Comparison of ENCODE assay signal across 1 cellular context in the genomic region with DNA sequence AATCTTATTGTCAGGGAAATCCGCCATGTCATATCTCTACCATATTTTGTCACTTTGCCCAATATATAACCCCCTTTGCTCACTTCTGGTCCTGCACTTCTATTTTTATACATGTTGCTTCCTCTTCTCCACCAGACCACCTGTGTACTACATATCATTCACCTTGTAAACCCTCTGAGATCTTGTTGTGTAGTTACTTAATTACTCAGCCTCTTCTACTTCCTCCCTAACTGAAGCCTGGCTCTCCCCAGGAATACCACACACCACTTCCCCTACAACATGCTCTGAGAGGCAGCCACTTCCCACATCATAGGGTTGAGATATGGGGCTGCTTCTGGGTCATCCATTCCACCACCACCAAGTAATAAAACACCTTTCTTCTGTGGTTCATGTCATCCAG.
A peak's percentile ranks its signal among the peaks of the same experiment; 100 is the strongest.
TF ChIP-seq lines count a peak whose summit lies in the region.

No MANE protein-coding gene starts in this region.

TF ChIP-seq in GM12878, 131 proteins besides CTCF, POLR2A, EP300 and RAD21 (continued from another document and continues in another):
- TF ChIP-seq ZZZ3 (IDR thresholded peaks at IDR 0.05; ENCODE audit: control insufficient read depth, insufficient read length, low read depth) (no peak), CHD4 (IDR thresholded peaks at IDR 0.05) (no peak), PML (IDR thresholded peaks at IDR 0.05; ENCODE audit: low read length) (peak; percentile 49; the same call in 1 of the 2 replicates), SREBF1 (IDR thresholded peaks at IDR 0.05; ENCODE audit: low read length) (no peak), MEF2B (IDR thresholded peaks at IDR 0.05; ENCODE audit: partially characterized antibody, poor library complexity, severe bottlenecking) (peak; percentile 49), WRNIP1 (IDR thresholded peaks at IDR 0.05; ENCODE audit: borderline replicate concordance, low read depth, low read length) (no peak), RCOR1 (conservative IDR thresholded peaks at IDR 0.05; ENCODE audit: low read depth, low read length) (no peak), E4F1 (IDR thresholded peaks at IDR 0.05; ENCODE audit: borderline replicate concordance, partially characterized antibody) (no peak), RAD51 (IDR thresholded peaks at IDR 0.05) (no peak), PBX3 (IDR thresholded peaks at IDR 0.05; ENCODE audit: insufficient replicate concordance, low read depth, low read length) (no peak), CREM (IDR thresholded peaks at IDR 0.05; ENCODE audit: low read depth) (peak; percentile 50; the same call in 1 of the 2 replicates), BRCA1 (IDR thresholded peaks at IDR 0.05; ENCODE audit: low read depth, low read length) (no peak), CHD2 (IDR thresholded peaks at IDR 0.05; ENCODE audit: borderline replicate concordance, low read depth, low read length) (no peak), ASH2L (IDR thresholded peaks at IDR 0.05; ENCODE audit: borderline replicate concordance, low read depth) (no peak), LARP7 (IDR thresholded peaks at IDR 0.05) (no peak), SPI1 (IDR thresholded peaks at IDR 0.05; ENCODE audit: borderline replicate concordance, insufficient read depth, low read depth, low read length) (peak; percentile 86), KDM1A (IDR thresholded peaks at IDR 0.05; ENCODE audit: borderline replicate concordance) (no peak), NFYA (IDR thresholded peaks at IDR 0.05; ENCODE audit: borderline replicate concordance, low read depth, low read length) (no peak), SMAD5 (IDR thresholded peaks at IDR 0.05; ENCODE audit: low read depth) (no peak), ZNF384 (IDR thresholded peaks at IDR 0.05; ENCODE audit: borderline replicate concordance, low read depth, low read length) (no peak), YY1 (IDR thresholded peaks at IDR 0.05; ENCODE audit: low read depth, low read length) (no peak), ESRRA (IDR thresholded peaks at IDR 0.05; ENCODE audit: low read length) (no peak), SIN3A (IDR thresholded peaks at IDR 0.05; ENCODE audit: low read depth, low read length) (no peak), IKZF1 (conservative IDR thresholded peaks at IDR 0.05) (peak; percentile 75), JUNB (IDR thresholded peaks at IDR 0.05) (peak; percentile 70), FOXK2 (IDR thresholded peaks at IDR 0.05) (no peak), MTA2 (IDR thresholded peaks at IDR 0.05; ENCODE audit: low read depth) (no peak; the same call in 1 of the 2 replicates), BACH1 (IDR thresholded peaks at IDR 0.05; ENCODE audit: borderline replicate concordance) (no peak), RELA (IDR thresholded peaks at IDR 0.05; ENCODE audit: borderline replicate concordance, partially characterized antibody) (no peak), E2F8 (IDR thresholded peaks at IDR 0.05; ENCODE audit: low read depth, partially characterized antibody) (no peak), HDAC6 (IDR thresholded peaks at IDR 0.05; ENCODE audit: unreplicated experiment) (no peak), HCFC1 (IDR thresholded peaks at IDR 0.05; ENCODE audit: low read length) (no peak), FOXM1 (IDR thresholded peaks at IDR 0.05; ENCODE audit: low read depth, low read length) (peak; percentile 70), SMAD1 (IDR thresholded peaks at IDR 0.05; ENCODE audit: low read depth, partially characterized antibody) (no peak), JUND (IDR thresholded peaks at IDR 0.05; ENCODE audit: low read depth, low read length) (no peak), SIX5 (IDR thresholded peaks at IDR 0.05; ENCODE audit: low read depth, low read length, severe bottlenecking) (no peak), TAF1 (IDR thresholded peaks at IDR 0.05; ENCODE audit: borderline replicate concordance, low read depth, low read length) (no peak), ELK1 (IDR thresholded peaks at IDR 0.05; ENCODE audit: low read depth, low read length) (no peak), ATF2 (IDR thresholded peaks at IDR 0.05; ENCODE audit: low read length) (peak; percentile 82)
- TF ChIP-seq, protein P1, sequence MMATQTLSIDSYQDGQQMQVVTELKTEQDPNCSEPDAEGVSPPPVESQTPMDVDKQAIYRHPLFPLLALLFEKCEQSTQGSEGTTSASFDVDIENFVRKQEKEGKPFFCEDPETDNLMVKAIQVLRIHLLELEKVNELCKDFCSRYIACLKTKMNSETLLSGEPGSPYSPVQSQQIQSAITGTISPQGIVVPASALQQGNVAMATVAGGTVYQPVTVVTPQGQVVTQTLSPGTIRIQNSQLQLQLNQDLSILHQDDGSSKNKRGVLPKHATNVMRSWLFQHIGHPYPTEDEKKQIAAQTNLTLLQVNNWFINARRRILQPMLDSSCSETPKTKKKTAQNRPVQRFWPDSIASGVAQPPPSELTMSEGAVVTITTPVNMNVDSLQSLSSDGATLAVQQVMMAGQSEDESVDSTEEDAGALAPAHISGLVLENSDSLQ (IDR thresholded peaks at IDR 0.05) = no peak
- TF ChIP-seq, protein P2, sequence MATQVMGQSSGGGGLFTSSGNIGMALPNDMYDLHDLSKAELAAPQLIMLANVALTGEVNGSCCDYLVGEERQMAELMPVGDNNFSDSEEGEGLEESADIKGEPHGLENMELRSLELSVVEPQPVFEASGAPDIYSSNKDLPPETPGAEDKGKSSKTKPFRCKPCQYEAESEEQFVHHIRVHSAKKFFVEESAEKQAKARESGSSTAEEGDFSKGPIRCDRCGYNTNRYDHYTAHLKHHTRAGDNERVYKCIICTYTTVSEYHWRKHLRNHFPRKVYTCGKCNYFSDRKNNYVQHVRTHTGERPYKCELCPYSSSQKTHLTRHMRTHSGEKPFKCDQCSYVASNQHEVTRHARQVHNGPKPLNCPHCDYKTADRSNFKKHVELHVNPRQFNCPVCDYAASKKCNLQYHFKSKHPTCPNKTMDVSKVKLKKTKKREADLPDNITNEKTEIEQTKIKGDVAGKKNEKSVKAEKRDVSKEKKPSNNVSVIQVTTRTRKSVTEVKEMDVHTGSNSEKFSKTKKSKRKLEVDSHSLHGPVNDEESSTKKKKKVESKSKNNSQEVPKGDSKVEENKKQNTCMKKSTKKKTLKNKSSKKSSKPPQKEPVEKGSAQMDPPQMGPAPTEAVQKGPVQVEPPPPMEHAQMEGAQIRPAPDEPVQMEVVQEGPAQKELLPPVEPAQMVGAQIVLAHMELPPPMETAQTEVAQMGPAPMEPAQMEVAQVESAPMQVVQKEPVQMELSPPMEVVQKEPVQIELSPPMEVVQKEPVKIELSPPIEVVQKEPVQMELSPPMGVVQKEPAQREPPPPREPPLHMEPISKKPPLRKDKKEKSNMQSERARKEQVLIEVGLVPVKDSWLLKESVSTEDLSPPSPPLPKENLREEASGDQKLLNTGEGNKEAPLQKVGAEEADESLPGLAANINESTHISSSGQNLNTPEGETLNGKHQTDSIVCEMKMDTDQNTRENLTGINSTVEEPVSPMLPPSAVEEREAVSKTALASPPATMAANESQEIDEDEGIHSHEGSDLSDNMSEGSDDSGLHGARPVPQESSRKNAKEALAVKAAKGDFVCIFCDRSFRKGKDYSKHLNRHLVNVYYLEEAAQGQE (IDR thresholded peaks at IDR 0.05; ENCODE audit: low read depth, low read length) = no peak
- TF ChIP-seq, protein P3, sequence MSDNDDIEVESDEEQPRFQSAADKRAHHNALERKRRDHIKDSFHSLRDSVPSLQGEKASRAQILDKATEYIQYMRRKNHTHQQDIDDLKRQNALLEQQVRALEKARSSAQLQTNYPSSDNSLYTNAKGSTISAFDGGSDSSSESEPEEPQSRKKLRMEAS (IDR thresholded peaks at IDR 0.05; ENCODE audit: low read depth, low read length) = no peak
- TF ChIP-seq, protein P4, sequence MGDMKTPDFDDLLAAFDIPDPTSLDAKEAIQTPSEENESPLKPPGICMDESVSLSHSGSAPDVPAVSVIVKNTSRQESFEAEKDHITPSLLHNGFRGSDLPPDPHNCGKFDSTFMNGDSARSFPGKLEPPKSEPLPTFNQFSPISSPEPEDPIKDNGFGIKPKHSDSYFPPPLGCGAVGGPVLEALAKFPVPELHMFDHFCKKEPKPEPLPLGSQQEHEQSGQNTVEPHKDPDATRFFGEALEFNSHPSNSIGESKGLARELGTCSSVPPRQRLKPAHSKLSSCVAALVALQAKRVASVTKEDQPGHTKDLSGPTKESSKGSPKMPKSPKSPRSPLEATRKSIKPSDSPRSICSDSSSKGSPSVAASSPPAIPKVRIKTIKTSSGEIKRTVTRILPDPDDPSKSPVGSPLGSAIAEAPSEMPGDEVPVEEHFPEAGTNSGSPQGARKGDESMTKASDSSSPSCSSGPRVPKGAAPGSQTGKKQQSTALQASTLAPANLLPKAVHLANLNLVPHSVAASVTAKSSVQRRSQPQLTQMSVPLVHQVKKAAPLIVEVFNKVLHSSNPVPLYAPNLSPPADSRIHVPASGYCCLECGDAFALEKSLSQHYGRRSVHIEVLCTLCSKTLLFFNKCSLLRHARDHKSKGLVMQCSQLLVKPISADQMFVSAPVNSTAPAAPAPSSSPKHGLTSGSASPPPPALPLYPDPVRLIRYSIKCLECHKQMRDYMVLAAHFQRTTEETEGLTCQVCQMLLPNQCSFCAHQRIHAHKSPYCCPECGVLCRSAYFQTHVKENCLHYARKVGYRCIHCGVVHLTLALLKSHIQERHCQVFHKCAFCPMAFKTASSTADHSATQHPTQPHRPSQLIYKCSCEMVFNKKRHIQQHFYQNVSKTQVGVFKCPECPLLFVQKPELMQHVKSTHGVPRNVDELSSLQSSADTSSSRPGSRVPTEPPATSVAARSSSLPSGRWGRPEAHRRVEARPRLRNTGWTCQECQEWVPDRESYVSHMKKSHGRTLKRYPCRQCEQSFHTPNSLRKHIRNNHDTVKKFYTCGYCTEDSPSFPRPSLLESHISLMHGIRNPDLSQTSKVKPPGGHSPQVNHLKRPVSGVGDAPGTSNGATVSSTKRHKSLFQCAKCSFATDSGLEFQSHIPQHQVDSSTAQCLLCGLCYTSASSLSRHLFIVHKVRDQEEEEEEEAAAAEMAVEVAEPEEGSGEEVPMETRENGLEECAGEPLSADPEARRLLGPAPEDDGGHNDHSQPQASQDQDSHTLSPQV (IDR thresholded peaks at IDR 0.05) = no peak
